ENCODE assay signal across 1 cellular context in genomic region chr15:25933456-25934158, GRCh38.
TF ChIP-seq lines count a peak whose summit lies in the region.

No MANE protein-coding gene starts in this region.

TF ChIP-seq in HepG2, 621 proteins besides CTCF, POLR2A, EP300 and RAD21 (continued from another document):
- TF ChIP-seq ZBTB46 (CRISPR knock-in tag; IDR thresholded peaks at IDR 0.05; ENCODE audit: borderline replicate concordance), result no peak
- no peak for TF ChIP-seq CREB3 (CRISPR knock-in tag; IDR thresholded peaks at IDR 0.05)
- peak; percentile 73 for TF ChIP-seq ZNF362 (CRISPR knock-in tag; IDR thresholded peaks at IDR 0.05; ENCODE audit: borderline replicate concordance)
- peak; percentile 56 for TF ChIP-seq ZNF687 (CRISPR knock-in tag; IDR thresholded peaks at IDR 0.05)
